In the genomic region with DNA sequence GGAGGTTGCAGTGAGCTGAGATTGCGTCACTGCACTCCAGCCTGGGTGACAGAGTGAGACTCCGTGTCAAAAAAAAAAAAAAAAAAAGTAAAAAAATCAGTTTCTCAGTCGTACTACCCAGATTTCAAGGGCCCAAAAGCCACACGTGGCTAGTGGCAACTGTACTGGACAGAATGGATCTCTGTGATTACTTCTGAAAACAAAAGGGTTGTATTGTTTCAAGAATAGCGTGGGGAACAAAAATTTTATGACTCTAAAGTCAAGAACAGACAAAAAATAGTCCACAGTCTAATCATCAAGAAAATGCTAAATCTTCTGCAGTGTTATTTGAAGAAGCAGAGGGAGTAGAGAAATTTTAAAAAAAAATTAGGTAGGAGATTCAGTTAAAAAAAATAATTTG, we compare ENCODE assay signal across 28 cellular contexts.
"Had no signal": no experiment of that assay in that cellular context is flagged by ENCODE, and none has a peak within 500 bp of the region (broad histone marks: within the 10 kb centered on the region; RNA-seq: fewer than 3 reads in every experiment).

No MANE protein-coding gene starts in this region.

- H3K27me3 ChIP-seq: breast epithelium, colonic mucosa, heart left ventricle, neural progenitor cell, right lobe of liver, testis had no signal

- ATAC-seq: activated CD4-positive, CD25-positive, alpha-beta regulatory T cell treated with anti-CD3 and anti-CD28 coated beads, Interleukin-2, amount 50 U/mL, for 24 hours; right lobe of liver had no signal

- H3K4me3 ChIP-seq: breast epithelium, colonic mucosa, heart left ventricle, neural progenitor cell, right lobe of liver, skin epidermis, testis had no signal

- H3K4me1 ChIP-seq: breast epithelium, colonic mucosa, neural progenitor cell, parathyroid adenoma had no signal

- H3K36me3 ChIP-seq: breast epithelium, colonic mucosa, neural progenitor cell, right lobe of liver, WERI-Rb-1 had no signal

- DNase-seq: activated CD4-positive, alpha-beta memory T cell treated with anti-CD3 and anti-CD28 coated beads for 36 hours; activated CD4-positive, alpha-beta T cell treated with anti-CD3 and anti-CD28 coated beads for 48 hours; activated CD8-positive, alpha-beta memory T cell treated with anti-CD3 and anti-CD28 coated beads, Interleukin-2, amount 50 U/mL, for 4 hours; activated effector memory CD4-positive, alpha-beta T cell treated with anti-CD3 and anti-CD28 coated beads, Interleukin-2, amount 50 U/mL, for 16 hours; activated naive CD4-positive, alpha-beta T cell treated with anti-CD3 and anti-CD28 coated beads, Interleukin-2, amount 10 ng/mL, durations not matched to agents 7 days and 5 days; activated T-cell treated with anti-CD3 and anti-CD28 coated beads, Interleukin-2, amount 50 U/mL, for 1 hour; amniotic stem cell; colonic mucosa; effector memory CD4-positive, alpha-beta T cell; heart left ventricle; kidney glomerular epithelial cell; left ventricle myocardium superior; naive B cell; occipital lobe; right lobe of liver; SK-N-SH; stimulated activated CD4-positive, alpha-beta T cell treated with anti-CD3 and anti-CD28 coated beads, Interleukin-12 subunit alpha, Interleukin-12 subunit beta, amount 100 ng/mL, for 4 hours; stimulated activated naive CD4-positive, alpha-beta T cell; SW 1271; T-helper 9 cell; testis; trophoblast cell; WERI-Rb-1 had no signal

- H3K27ac ChIP-seq: breast epithelium, colonic mucosa, neural progenitor cell, parathyroid adenoma, right lobe of liver, skin epidermis, WERI-Rb-1 had no signal

- H3K9me3 ChIP-seq: breast epithelium, colonic mucosa, heart left ventricle, right lobe of liver, SK-N-SH, testis had no signal
